Comparison of ENCODE assay signal across 6 cellular contexts in the genomic region with DNA sequence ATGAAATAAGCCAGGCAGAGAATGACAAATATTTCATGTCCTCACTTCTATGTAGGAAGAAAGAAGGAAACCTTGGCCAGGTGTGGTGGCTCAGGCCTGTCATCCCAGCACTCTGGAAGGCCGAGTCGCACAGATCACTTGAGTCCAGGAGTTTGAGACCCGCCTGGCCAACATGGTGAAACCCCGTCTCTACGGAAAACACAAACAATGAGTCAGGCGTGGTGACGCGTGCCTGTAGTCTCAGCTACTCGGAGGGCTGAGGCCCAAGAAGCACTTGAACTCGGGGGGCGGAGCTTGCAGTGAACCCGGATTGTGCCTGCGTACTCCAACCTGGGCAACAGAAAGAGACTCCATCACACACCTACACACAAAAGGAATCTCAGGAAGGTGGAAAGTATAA.
DNase-seq lines count a peak whose midpoint lies in the region; ATAC-seq and TF ChIP-seq lines count a peak whose summit lies in the region.
"Not testable (repeated sequence)": the region's sequence is repeated elsewhere in the genome, so short reads cannot be mapped to it uniquely, and the experiment has no call there.

No MANE protein-coding gene starts in this region.

- H3K27me3 ChIP-seq in HCT116 (ENCODE audit: insufficient read depth, low read length); spleen (replicated peaks in 1 of 7): not testable (repeated sequence)

- 0 out of 2 replicates have a peak overlapping the region, but pooled peaks have one; percentile 22 for H3K27ac ChIP-seq in HCT116 (ENCODE audit: low read depth, low read length)
- not testable (repeated sequence) for H3K27ac ChIP-seq in spleen

- H2AFZ ChIP-seq in HCT116 (ENCODE audit: low read depth, low read length, poor library complexity, severe bottlenecking), result peak overlapping the region; percentile 73

- not testable (repeated sequence) for BruUV-seq in HCT116 (replicated peaks; lab: Mats Ljungman, UMichigan)

- not testable (repeated sequence) for H4K20me1 ChIP-seq in HCT116 (ENCODE audit: insufficient read depth)

- CTCF ChIA-PET in HCT116 (lab: Charles Lee), result not testable (repeated sequence)

- H3K79me2 ChIP-seq in HCT116 (ENCODE audit: insufficient read depth, low read length), result not testable (repeated sequence)

- POLR2A ChIA-PET in HCT116 (lab: Charles Lee), result not testable (repeated sequence)

- not testable (repeated sequence) for TF ChIP-seq POLR2A in HCT116 (IDR thresholded peaks at IDR 0.05; ENCODE audit: borderline replicate concordance, extremely low read depth, insufficient read depth, insufficient read length); spleen (IDR thresholded peaks at IDR 0.05)

- intact Hi-C loops in HCT116 (cut with micrococcal nuclease); spleen (cut with DNase I; ENCODE audit: low total_unique reads): not testable (repeated sequence)

- TF ChIP-seq CTCF in HCT116 (IDR thresholded peaks at IDR 0.05 in 2 of 3, conservative IDR thresholded peaks at IDR 0.05 in 1 of 3; ENCODE audit: borderline replicate concordance in 1 of 3, insufficient read depth in 1 of 3, low read depth in 2 of 3, low read length in 2 of 3); spleen (IDR thresholded peaks at IDR 0.05 in 8 of 11, conservative IDR thresholded peaks at IDR 0.05 in 3 of 11): not testable (repeated sequence)

- not testable (repeated sequence) for H3K4me3 ChIP-seq in HCT116 (replicated peaks in 1 of 2; ENCODE audit: low read depth in 1 of 2, low read length in 2 of 2); spleen

- H3K4me1 ChIP-seq in HCT116 (ENCODE audit: control insufficient read depth in 1 of 2, insufficient read depth in 2 of 2, low read length in 2 of 2), result peaks cover 0 to 11% of the 10 kb centered on the region in 2 experiments; a peak in 1 of 4 replicates
- not testable (repeated sequence) for H3K4me1 ChIP-seq in spleen

- not testable (repeated sequence) for TF ChIP-seq RAD21 in HCT116 (IDR thresholded peaks at IDR 0.05; ENCODE audit: low read depth)

- H3K9ac ChIP-seq in HCT116 (ENCODE audit: low read length), result not testable (repeated sequence)

- peak overlapping the region; percentile 29 for H3K4me2 ChIP-seq in HCT116 (ENCODE audit: low read length)

- not testable (repeated sequence) for H3K9me3 ChIP-seq in HCT116 (ENCODE audit: control insufficient read depth in 1 of 2, insufficient read depth in 1 of 2, low read depth in 1 of 2, low read length in 2 of 2); spleen

- ATAC-seq in HCT116, result not testable (repeated sequence)

- 79 to 87% (median 84%) methylated on average over 13 of the region's 13 CpGs for WGBS in spleen, 5 donors

- not testable (repeated sequence) for H3K36me3 ChIP-seq in HCT116 (ENCODE audit: control insufficient read depth in 1 of 2, insufficient read depth in 2 of 2, low read length in 2 of 2); spleen

- not testable (repeated sequence) for H3K9me2 ChIP-seq in HCT116 (ENCODE audit: insufficient read depth)

- RAD21 ChIA-PET in HCT116 (lab: Charles Lee; ENCODE audit: low non-redundant PET in 1 of 2, low total read pairs in 2 of 2, uncharacterized antibody in 2 of 2, unreplicated experiment in 2 of 2), result not testable (repeated sequence)

- DNase-seq in Daoy (ENCODE audit: low read depth) (peak; percentile 82), HCT116 (ENCODE audit: low read depth, low spot score) (peak; percentile 41), RPMI7951 (ENCODE audit: low read depth) (peak; percentile 1), mesenteric fat pad (ENCODE audit: low spot score) (peak; percentile 67), spleen (peak; percentile 56)
- DNase-seq in activated CD8-positive, alpha-beta memory T cell treated with anti-CD3 and anti-CD28 coated beads for 24 hours, result peak; percentile 4

TF ChIP-seq in HCT116, 20 proteins besides CTCF, POLR2A, EP300 and RAD21:
- TF ChIP-seq JUND (IDR thresholded peaks at IDR 0.05), result 0 out of 2 replicates have a peak, but pooled peaks have one; percentile 20

Comparison
In these comparisons a context has a peak if more than half of its experiments do, and no peak if none do; other contexts are left out.
1. DNase-seq: peak in every context shown above with its lines; median percentile 82 in Daoy; 67 in mesenteric fat pad; 56 in spleen; 41 in HCT116; 4 in activated CD8-positive, alpha-beta memory T cell treated with anti-CD3 and anti-CD28 coated beads for 24 hours; 1 in RPMI7951.